Comparison of ENCODE assay signal across 12 cellular contexts in genomic region chr4:108043536-108043935, GRCh38. TPM values are rescaled to one million over a fixed set of nuclear protein-coding genes. Genes with fewer than 3 reads are reported as not detected.
DNase-seq lines count a peak whose midpoint lies in the region; ATAC-seq and TF ChIP-seq lines count a peak whose summit lies in the region.
"Had no signal": no experiment of that assay in that cellular context is flagged by ENCODE, and none has a peak within 500 bp of the region (broad histone marks: within the 10 kb centered on the region; RNA-seq: fewer than 3 reads in every experiment).

No MANE protein-coding gene starts in this region.

- POLR2A ChIA-PET in Caco-2 (lab: Charles Lee), result no interaction called here

- no peak overlapping the region for H3K4me3 Mint-ChIP-seq in Caco-2 (ENCODE audit: unreplicated experiment)

- H3K9me3 Mint-ChIP-seq in Caco-2 (ENCODE audit: unreplicated experiment), result no peaks in the 10 kb centered on the region

- H3K27ac ChIP-seq in mesodermal cell (ENCODE audit: low read depth, low read length, severe bottlenecking), result peak overlapping the region; percentile 4
- H3K27ac ChIP-seq: 22Rv1 had no signal

- DNase-seq in DMS53 (lab: John Stamatoyannopoulos, UW), result peak; percentile 22
- no peak for DNase-seq in DMS53 treated with DMSO at 0.1 percent for 48 hours (lab: John Stamatoyannopoulos, UW; ENCODE audit: unreplicated experiment)
- peak; percentile 76 for DNase-seq in NCI-H1092 (lab: John Stamatoyannopoulos, UW)
- no peak for DNase-seq in Caco-2
- DNase-seq in SIG-M5 treated with dmso at 0.1 percent for 504 hours (lab: John Stamatoyannopoulos, UW; ENCODE audit: unreplicated experiment), result no peak
- DNase-seq: aorta, hippocampal formation, midbrain had no signal

- intact Hi-C loops in Caco-2 (cut with micrococcal nuclease; ENCODE audit: unreplicated experiment), result no loop called here

- no peak for TF ChIP-seq CTCF in Caco-2 (IDR thresholded peaks at IDR 0.05; ENCODE audit: insufficient read depth in 1 of 2, low read depth in 1 of 2, low read length in 1 of 2, severe bottlenecking in 1 of 2, unreplicated experiment in 1 of 2)

- no peaks in the 10 kb centered on the region for H3K27me3 ChIP-seq in Caco-2 (replicated peaks; ENCODE audit: control insufficient read depth, insufficient read depth, low read length)

- H3K4me1 ChIP-seq in mesodermal cell (ENCODE audit: control insufficient read depth, insufficient read depth, low read length, poor library complexity, severe bottlenecking) (no peaks in the 10 kb centered on the region), Caco-2 (no peaks in the 10 kb centered on the region)

- H3K36me3 ChIP-seq in mesodermal cell (ENCODE audit: control insufficient read depth, insufficient read depth, low read length) (peaks cover 30% of the 10 kb centered on the region), Caco-2 (ENCODE audit: control insufficient read depth, insufficient read depth, low read length) (no peaks in the 10 kb centered on the region)

- CTCF ChIA-PET in Caco-2 (lab: Charles Lee), result no interaction called here

- WGBS in mesodermal cell (ENCODE audit: insufficient coverage in 2 of 2), 2 experiments, result 76 to 80% methylated on average over 5 of the region's 5 CpGs

- H3K36me3 Mint-ChIP-seq in Caco-2 (ENCODE audit: insufficient read depth, unreplicated experiment), result no peaks in the 10 kb centered on the region

- H3K9me3 ChIP-seq in mesodermal cell (ENCODE audit: control insufficient read depth, low read length), result no peaks in the 10 kb centered on the region
- no peaks in the 10 kb centered on the region for H3K9me3 ChIP-seq in Caco-2

- H3K27me3 Mint-ChIP-seq in Caco-2 (ENCODE audit: insufficient read depth, unreplicated experiment), result no peaks in the 10 kb centered on the region

- BruUV-seq in Caco-2 (replicated peaks; lab: Mats Ljungman, UMichigan), result no TSS peak

- H3K27ac Mint-ChIP-seq in Caco-2 (ENCODE audit: unreplicated experiment), result no peak overlapping the region

- ATAC-seq in SK-N-SH treated with all-trans-retinoic acid at 6 μM for 48 hours, result peak; percentile 58; the same call in 1 of the 3 replicates
- no peak for ATAC-seq in GM19035 (IDR thresholded peaks at IDR 0.05; ENCODE audit: unreplicated experiment)

- no peaks in the 10 kb centered on the region for H3K4me1 Mint-ChIP-seq in Caco-2 (ENCODE audit: low read depth, unreplicated experiment)

- H3K4me3 ChIP-seq in mesodermal cell (ENCODE audit: extremely low read depth, insufficient read depth, low read length, poor library complexity, severe bottlenecking), result no peak overlapping the region
- H3K4me3 ChIP-seq in Caco-2 (ENCODE audit: low read depth, low read length), result no peak overlapping the region

TF ChIP-seq in SK-N-SH treated with all-trans-retinoic acid at 6 μM for 48 hours, 23 proteins besides CTCF, POLR2A, EP300 and RAD21 (continues in another document):
- TF ChIP-seq, protein P1, sequence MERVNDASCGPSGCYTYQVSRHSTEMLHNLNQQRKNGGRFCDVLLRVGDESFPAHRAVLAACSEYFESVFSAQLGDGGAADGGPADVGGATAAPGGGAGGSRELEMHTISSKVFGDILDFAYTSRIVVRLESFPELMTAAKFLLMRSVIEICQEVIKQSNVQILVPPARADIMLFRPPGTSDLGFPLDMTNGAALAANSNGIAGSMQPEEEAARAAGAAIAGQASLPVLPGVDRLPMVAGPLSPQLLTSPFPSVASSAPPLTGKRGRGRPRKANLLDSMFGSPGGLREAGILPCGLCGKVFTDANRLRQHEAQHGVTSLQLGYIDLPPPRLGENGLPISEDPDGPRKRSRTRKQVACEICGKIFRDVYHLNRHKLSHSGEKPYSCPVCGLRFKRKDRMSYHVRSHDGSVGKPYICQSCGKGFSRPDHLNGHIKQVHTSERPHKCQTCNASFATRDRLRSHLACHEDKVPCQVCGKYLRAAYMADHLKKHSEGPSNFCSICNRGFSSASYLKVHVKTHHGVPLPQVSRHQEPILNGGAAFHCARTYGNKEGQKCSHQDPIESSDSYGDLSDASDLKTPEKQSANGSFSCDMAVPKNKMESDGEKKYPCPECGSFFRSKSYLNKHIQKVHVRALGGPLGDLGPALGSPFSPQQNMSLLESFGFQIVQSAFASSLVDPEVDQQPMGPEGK (CRISPR knock-in tag; IDR thresholded peaks at IDR 0.05; ENCODE audit: borderline replicate concordance), result no peak
- TF ChIP-seq SNAI2 (CRISPR knock-in tag; IDR thresholded peaks at IDR 0.05) (no peak), PPARA (CRISPR knock-in tag; IDR thresholded peaks at IDR 0.05; ENCODE audit: borderline replicate concordance) (no peak), TCF4 (CRISPR knock-in tag; IDR thresholded peaks at IDR 0.05; ENCODE audit: borderline replicate concordance) (no peak), ISL1 (CRISPR knock-in tag; IDR thresholded peaks at IDR 0.05) (no peak), TSHZ2 (CRISPR knock-in tag; IDR thresholded peaks at IDR 0.05) (no peak), ZFP3 (CRISPR knock-in tag; IDR thresholded peaks at IDR 0.05) (no peak), CSRNP3 (CRISPR knock-in tag; IDR thresholded peaks at IDR 0.05) (no peak), ZNF70 (CRISPR knock-in tag; IDR thresholded peaks at IDR 0.05) (no peak), ZC3H10 (CRISPR knock-in tag; IDR thresholded peaks at IDR 0.05) (no peak), ZNF8 (CRISPR knock-in tag; IDR thresholded peaks at IDR 0.05) (no peak), RARB (CRISPR knock-in tag; IDR thresholded peaks at IDR 0.05) (no peak), TOX (CRISPR knock-in tag; IDR thresholded peaks at IDR 0.05; ENCODE audit: borderline replicate concordance) (no peak), BACH2 (CRISPR knock-in tag; IDR thresholded peaks at IDR 0.05; ENCODE audit: borderline replicate concordance) (no peak), ZNF565 (CRISPR knock-in tag; conservative IDR thresholded peaks at IDR 0.05; ENCODE audit: low read depth) (no peak)
- TF ChIP-seq, protein P2, sequence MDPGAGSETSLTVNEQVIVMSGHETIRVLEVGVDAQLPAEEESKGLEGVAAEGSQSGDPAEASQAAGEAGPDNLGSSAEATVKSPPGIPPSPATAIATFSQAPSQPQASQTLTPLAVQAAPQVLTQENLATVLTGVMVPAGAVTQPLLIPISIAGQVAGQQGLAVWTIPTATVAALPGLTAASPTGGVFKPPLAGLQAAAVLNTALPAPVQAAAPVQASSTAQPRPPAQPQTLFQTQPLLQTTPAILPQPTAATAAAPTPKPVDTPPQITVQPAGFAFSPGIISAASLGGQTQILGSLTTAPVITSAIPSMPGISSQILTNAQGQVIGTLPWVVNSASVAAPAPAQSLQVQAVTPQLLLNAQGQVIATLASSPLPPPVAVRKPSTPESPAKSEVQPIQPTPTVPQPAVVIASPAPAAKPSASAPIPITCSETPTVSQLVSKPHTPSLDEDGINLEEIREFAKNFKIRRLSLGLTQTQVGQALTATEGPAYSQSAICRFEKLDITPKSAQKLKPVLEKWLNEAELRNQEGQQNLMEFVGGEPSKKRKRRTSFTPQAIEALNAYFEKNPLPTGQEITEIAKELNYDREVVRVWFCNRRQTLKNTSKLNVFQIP (CRISPR knock-in tag; IDR thresholded peaks at IDR 0.05; ENCODE audit: borderline replicate concordance, low read depth), result no peak
- TF ChIP-seq, protein P3, sequence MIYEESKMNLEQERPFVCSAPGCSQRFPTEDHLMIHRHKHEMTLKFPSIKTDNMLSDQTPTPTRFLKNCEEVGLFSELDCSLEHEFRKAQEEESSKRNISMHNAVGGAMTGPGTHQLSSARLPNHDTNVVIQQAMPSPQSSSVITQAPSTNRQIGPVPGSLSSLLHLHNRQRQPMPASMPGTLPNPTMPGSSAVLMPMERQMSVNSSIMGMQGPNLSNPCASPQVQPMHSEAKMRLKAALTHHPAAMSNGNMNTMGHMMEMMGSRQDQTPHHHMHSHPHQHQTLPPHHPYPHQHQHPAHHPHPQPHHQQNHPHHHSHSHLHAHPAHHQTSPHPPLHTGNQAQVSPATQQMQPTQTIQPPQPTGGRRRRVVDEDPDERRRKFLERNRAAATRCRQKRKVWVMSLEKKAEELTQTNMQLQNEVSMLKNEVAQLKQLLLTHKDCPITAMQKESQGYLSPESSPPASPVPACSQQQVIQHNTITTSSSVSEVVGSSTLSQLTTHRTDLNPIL (CRISPR knock-in tag; IDR thresholded peaks at IDR 0.05; ENCODE audit: low read depth), result no peak

RNA-seq across cellular contexts. Expression of gene HADH, which starts 53.8 kb away (rescaled TPM):
- 49.8 TPM for polyA plus RNA-seq in mesodermal cell (2013, experiment 1 of 2)
- polyA plus RNA-seq in mesodermal cell (2013, experiment 2 of 2), result 49.9 TPM
- total RNA-seq in Caco-2 (2022), result 35.8 and 38.1 TPM in 2 replicates

Comparison
In these comparisons a context has a peak if more than half of its experiments do, and no peak if none do; other contexts are left out.
1. DNase-seq: peak in DMS53 (single experiment) and NCI-H1092 (single experiment); none in DMS53 treated with DMSO at 0.1 percent for 48 hours (single experiment), Caco-2 (0 of 2) and SIG-M5 treated with dmso at 0.1 percent for 504 hours (single experiment).